ENCODE assay signal across 5 cellular contexts in the genomic region with DNA sequence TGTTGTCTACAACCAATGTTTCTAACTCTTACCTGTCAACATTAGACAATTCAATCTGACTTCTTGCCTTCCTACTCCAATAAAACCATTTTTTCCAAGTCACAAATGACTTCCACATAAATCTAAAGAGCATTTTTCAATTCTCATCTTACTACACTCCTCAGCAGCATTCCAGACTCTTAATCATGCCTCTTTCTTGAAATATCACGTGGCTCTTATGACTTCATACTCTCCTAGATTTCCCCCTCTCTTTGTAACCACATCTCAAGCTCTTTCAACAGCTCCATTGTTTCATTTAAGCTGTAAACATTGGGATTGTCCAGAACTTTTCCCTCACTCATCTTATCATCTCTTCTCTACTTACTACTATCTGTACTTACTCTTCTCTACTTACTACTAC.
DNase-seq lines count a peak whose midpoint lies in the region; ATAC-seq, FAIRE-seq and TF ChIP-seq lines count a peak whose summit lies in the region.
"Not testable (repeated sequence)": the region's sequence is repeated elsewhere in the genome, so short reads cannot be mapped to it uniquely, and the experiment has no call there.

No MANE protein-coding gene starts in this region.

- H2BK5ac ChIP-seq in H1 (ENCODE audit: low read depth, low read length) = not testable (repeated sequence)

- POLR2A ChIA-PET in H1 (lab: Charles Lee; ENCODE audit: partially characterized antibody) = not testable (repeated sequence)

- H2AFZ ChIP-seq in H1 (ENCODE audit: low read length) = not testable (repeated sequence)

- not testable (repeated sequence) for DNase-seq in H54 (ENCODE audit: insufficient read length, low spot score); RWPE2 (ENCODE audit: low spot score); H1 (ENCODE audit: low read depth in 1 of 2, low spot score in 2 of 2); left lung; pancreas

- H3K79me1 ChIP-seq in H1 (ENCODE audit: low read depth, low read length) = not testable (repeated sequence)

- H3K56ac ChIP-seq in H1 (replicated peaks; ENCODE audit: insufficient read length, low read depth, low read length) = not testable (repeated sequence)

- not testable (repeated sequence) for H3K36me3 ChIP-seq in RWPE2 (ENCODE audit: low read depth); H1 (ENCODE audit: control insufficient read depth in 2 of 4, insufficient read depth in 4 of 4, low read length in 3 of 4); left lung; pancreas

- not testable (repeated sequence) for TF ChIP-seq EP300 in H1 (IDR thresholded peaks at IDR 0.05; ENCODE audit: borderline replicate concordance in 1 of 2, low read depth in 2 of 2, low read length in 2 of 2)

- not testable (repeated sequence) for H3K27ac ChIP-seq in RWPE2 (ENCODE audit: poor library complexity, severe bottlenecking); H1 (ENCODE audit: low read depth, low read length); left lung; pancreas

- not testable (repeated sequence) for TF ChIP-seq RAD21 in H1 (IDR thresholded peaks at IDR 0.05 in 1 of 2, conservative IDR thresholded peaks at IDR 0.05 in 1 of 2; ENCODE audit: low read depth in 2 of 2, low read length in 2 of 2)

- not testable (repeated sequence) for H3K27me3 ChIP-seq in RWPE2 (ENCODE audit: insufficient read depth, poor library complexity, severe bottlenecking); H1 (replicated peaks in 1 of 4; ENCODE audit: control insufficient read depth in 3 of 4, extremely low read depth in 1 of 4, insufficient read depth in 3 of 4, low read length in 3 of 4); left lung; pancreas

- H4K8ac ChIP-seq in H1 (ENCODE audit: extremely low read depth, insufficient read depth, low read length) = not testable (repeated sequence)

- not testable (repeated sequence) for H3K4ac ChIP-seq in H1 (replicated peaks; ENCODE audit: insufficient read length, low read depth, low read length)

- not testable (repeated sequence) for H3K18ac ChIP-seq in H1 (ENCODE audit: extremely low read depth, low read length)

- no CpG with 5 or more reads among the region's 1 CpG for whole genome bisulfite sequencing in H1 (ENCODE audit: extremely low coverage in 1 of 2, insufficient coverage in 1 of 2, insufficient read length in 1 of 2, insufficient replicate concordance in 2 of 2, low coverage in 1 of 2, low lambda C conversion rate in 2 of 2, missing lambda C conversion rate in 1 of 2), 2 experiments
- WGBS in pancreas, 2 donors = no CpG with 5 or more reads among the region's 1 CpG

- CTCF ChIA-PET in H1 (lab: Charles Lee; ENCODE audit: partially characterized antibody) = not testable (repeated sequence)

- not testable (repeated sequence) for H3K4me1 ChIP-seq in RWPE2 (ENCODE audit: insufficient read depth, poor library complexity, severe bottlenecking); H1 (replicated peaks in 1 of 4; ENCODE audit: control insufficient read depth in 3 of 4, insufficient read depth in 4 of 4, low read length in 3 of 4); left lung; pancreas

- not testable (repeated sequence) for H2BK12ac ChIP-seq in H1 (ENCODE audit: low read depth, low read length)

- not testable (repeated sequence) for H3K23me2 ChIP-seq in H1 (ENCODE audit: low read depth, low read length)

- not testable (repeated sequence) for H2AK5ac ChIP-seq in H1 (ENCODE audit: low read depth, low read length)

- H4K5ac ChIP-seq in H1 (ENCODE audit: insufficient read length, low read depth, low read length) = not testable (repeated sequence)

- not testable (repeated sequence) for TF ChIP-seq POLR2A in H54 (IDR thresholded peaks at IDR 0.05; ENCODE audit: low read depth, low read length); H1 (IDR thresholded peaks at IDR 0.05; ENCODE audit: control extremely low read depth in 1 of 2, low read depth in 2 of 2, low read length in 2 of 2)

- H3K23ac ChIP-seq in H1 (ENCODE audit: insufficient read length) = not testable (repeated sequence)

- H3K79me2 ChIP-seq in H1 (ENCODE audit: control insufficient read depth in 1 of 2, insufficient read depth in 2 of 2, low read length in 2 of 2) = not testable (repeated sequence)

- H4K91ac ChIP-seq in H1 (replicated peaks; ENCODE audit: insufficient read length, low read length) = not testable (repeated sequence)

- not testable (repeated sequence) for H2BK15ac ChIP-seq in H1 (ENCODE audit: low read length)

- not testable (repeated sequence) for H3K14ac ChIP-seq in H1 (ENCODE audit: insufficient read length)

- FAIRE-seq in H54 (lab: Jason Lieb, UNC) = peak; percentile 89
- FAIRE-seq in H1 (lab: Jason Lieb, UNC) = peak; percentile 89
- peak; percentile 17 for FAIRE-seq in pancreas (lab: Jason Lieb, UNC)

- H3K4me3 ChIP-seq in RWPE2 (ENCODE audit: severe bottlenecking); H1 (ENCODE audit: extremely low read depth in 1 of 4, insufficient read depth in 2 of 4, low read depth in 3 of 4, low read length in 4 of 4); left lung; pancreas: not testable (repeated sequence)

- not testable (repeated sequence) for H4K20me1 ChIP-seq in H1 (replicated peaks in 1 of 2; ENCODE audit: control insufficient read depth in 1 of 2, insufficient read depth in 2 of 2, low read length in 2 of 2)

- not testable (repeated sequence) for TF ChIP-seq CTCF in RWPE2 (IDR thresholded peaks at IDR 0.05; ENCODE audit: poor library complexity, severe bottlenecking); H1 (IDR thresholded peaks at IDR 0.05; ENCODE audit: control extremely low read depth in 1 of 3, insufficient read depth in 1 of 3, low read depth in 1 of 3, low read length in 3 of 3); left lung (IDR thresholded peaks at IDR 0.05); pancreas (IDR thresholded peaks at IDR 0.05)

- not testable (repeated sequence) for H3K4me2 ChIP-seq in H1 (ENCODE audit: insufficient read depth in 1 of 2, low read depth in 2 of 2, low read length in 2 of 2)

- intact Hi-C loops in left lung (cut with DNase I); pancreas (cut with DNase I): not testable (repeated sequence)

- ATAC-seq in RWPE2 (ENCODE audit: low read depth) = 0 out of 3 replicates have a peak, but pooled peaks have one; percentile 35
- peak; percentile 60 for ATAC-seq in left lung
- ATAC-seq in pancreas = not testable (repeated sequence)

- not testable (repeated sequence) for H2BK20ac ChIP-seq in H1 (ENCODE audit: low read length)

- H3K9ac ChIP-seq in H1 (replicated peaks in 1 of 4; ENCODE audit: extremely low read depth in 1 of 4, low read depth in 3 of 4, low read length in 3 of 4) = not testable (repeated sequence)

- H3K9me3 ChIP-seq in RWPE2 (ENCODE audit: severe bottlenecking); H1 (ENCODE audit: insufficient read depth in 2 of 2, low read depth in 1 of 2, low read length in 1 of 2); left lung; pancreas: not testable (repeated sequence)

- not testable (repeated sequence) for H2BK120ac ChIP-seq in H1 (replicated peaks; ENCODE audit: low read depth, low read length)
